In genomic region chr4:76426272-76426671, GRCh38 we compare ENCODE assay signal across 15 cellular contexts. TPM values are rescaled to one million over a fixed set of nuclear protein-coding genes. Genes with fewer than 3 reads are reported as not detected.
DNase-seq lines count a peak whose midpoint lies in the region; ATAC-seq and TF ChIP-seq lines count a peak whose summit lies in the region.
"Had no signal": no experiment of that assay in that cellular context is flagged by ENCODE, and none has a peak within 500 bp of the region (broad histone marks: within the 10 kb centered on the region; RNA-seq: fewer than 3 reads in every experiment).

No MANE protein-coding gene starts in this region.

- no peak overlapping the region for H3K4me2 ChIP-seq in Loucy (ENCODE audit: low read depth, low read length, poor library complexity, severe bottlenecking)

- H3K79me2 ChIP-seq in Loucy (ENCODE audit: insufficient read depth, low read length): no peaks in the 10 kb centered on the region

- H3K9me3 ChIP-seq in Loucy (ENCODE audit: insufficient read depth, low read depth, low read length): no peaks in the 10 kb centered on the region

- H3F3A ChIP-seq in Loucy (ENCODE audit: low read depth): no peaks in the 10 kb centered on the region

- H2AFZ ChIP-seq in Loucy (ENCODE audit: low read length): 0 out of 2 replicates have a peak overlapping the region, but pooled peaks have one; percentile 28

- no peaks in the 10 kb centered on the region for H3K36me3 Mint-ChIP-seq in osteocyte (ENCODE audit: unreplicated experiment)

- H3K27me3 Mint-ChIP-seq in osteocyte (ENCODE audit: unreplicated experiment): peaks cover 11% of the 10 kb centered on the region

- no peaks in the 10 kb centered on the region for H3K4me1 ChIP-seq in Loucy (ENCODE audit: insufficient read depth, low read length, poor library complexity, severe bottlenecking)

- TF ChIP-seq CTCF in Loucy (conservative IDR thresholded peaks at IDR 0.05; ENCODE audit: low read length): no peak
- TF ChIP-seq CTCF in epithelial cell of proximal tubule (conservative IDR thresholded peaks at IDR 0.05; ENCODE audit: low read depth, low read length): peak; percentile 59
- TF ChIP-seq CTCF in osteocyte (IDR thresholded peaks at IDR 0.05): peak; percentile 35

- H3K4me3 Mint-ChIP-seq in osteocyte (ENCODE audit: unreplicated experiment): no peak overlapping the region
- H3K4me3 Mint-ChIP-seq: activated CD8-positive, alpha-beta T cell treated with anti-CD3 and anti-CD28 coated beads, Interleukin-2, amount 10 ng/mL, durations not matched to agents 7 days and 5 days had no signal

- no peak overlapping the region for H3K4me3 ChIP-seq in Loucy (ENCODE audit: low read length, poor library complexity, severe bottlenecking)
- H3K4me3 ChIP-seq in epithelial cell of proximal tubule (ENCODE audit: low read depth, low read length): no peak overlapping the region

- DNase-seq in NCI-H1417 (lab: John Stamatoyannopoulos, UW) (peak in 2 of 3 experiments; percentile 11 to 36), NCI-H1417 treated with DMSO at 0.1 percent for 48 hours (lab: John Stamatoyannopoulos, UW) (no peak), epithelial cell of proximal tubule (ENCODE audit: low read depth) (no peak), osteocyte (ENCODE audit: extremely low spot score, unreplicated experiment) (no peak)
- DNase-seq: activated CD8-positive, alpha-beta T cell treated with anti-CD3 and anti-CD28 coated beads, Interleukin-2, amount 10 ng/mL, durations not matched to agents 7 days and 5 days; activated gamma-delta T cell; COR-L47; NCI-H187; occipital lobe; SHP77 treated with DMSO at 0.1 percent for 48 hours had no signal

- no peaks in the 10 kb centered on the region for H3K4me1 Mint-ChIP-seq in osteocyte (ENCODE audit: unreplicated experiment)

- H4K20me1 ChIP-seq in Loucy (ENCODE audit: insufficient read depth, low read length, poor library complexity, severe bottlenecking): no peaks in the 10 kb centered on the region

- no peaks in the 10 kb centered on the region for H3K9me2 ChIP-seq in Loucy (replicated peaks; ENCODE audit: low read depth, low read length)

- no peak overlapping the region for H3K27ac Mint-ChIP-seq in osteocyte (ENCODE audit: unreplicated experiment)
- H3K27ac Mint-ChIP-seq: activated CD8-positive, alpha-beta T cell treated with anti-CD3 and anti-CD28 coated beads, Interleukin-2, amount 10 ng/mL, durations not matched to agents 7 days and 5 days had no signal

- no peak overlapping the region for H3K9ac ChIP-seq in Loucy (ENCODE audit: low read depth, low read length, poor library complexity, severe bottlenecking)

- ATAC-seq in HG02938 (IDR thresholded peaks at IDR 0.05; ENCODE audit: unreplicated experiment): no peak
- no peak for ATAC-seq in HG02981 (IDR thresholded peaks at IDR 0.05; ENCODE audit: unreplicated experiment)
- ATAC-seq in GM21786 (IDR thresholded peaks at IDR 0.05; ENCODE audit: unreplicated experiment): no peak
- ATAC-seq: activated CD8-positive, alpha-beta T cell treated with anti-CD3 and anti-CD28 coated beads, Interleukin-2, amount 10 ng/mL, durations not matched to agents 7 days and 5 days had no signal

- H3K36me3 ChIP-seq in Loucy (ENCODE audit: insufficient read depth, low read length): no peaks in the 10 kb centered on the region

- no peaks in the 10 kb centered on the region for H3K27me3 ChIP-seq in Loucy (ENCODE audit: insufficient read depth, low read length, poor library complexity, severe bottlenecking)

- H3K9me3 Mint-ChIP-seq in osteocyte (ENCODE audit: unreplicated experiment): no peaks in the 10 kb centered on the region

RNA-seq across cellular contexts. Expression of gene CCDC158, which starts 5.3 kb away (rescaled TPM):
- 0.17 TPM in 1 of 2 replicates, not detected in the other for total RNA-seq in epithelial cell of proximal tubule
- total RNA-seq in osteocyte: not detected in 2 replicates
- total RNA-seq: activated CD8-positive, alpha-beta T cell treated with anti-CD3 and anti-CD28 coated beads, Interleukin-2, amount 10 ng/mL, durations not matched to agents 7 days and 5 days; astrocyte had no signal

RNA-seq across cellular contexts. Expression of gene SHROOM3, which starts 8.8 kb away (rescaled TPM):
- total RNA-seq in epithelial cell of proximal tubule (44.0 and 109 TPM in 2 replicates), osteocyte (3.8 and 4.8 TPM in 2 replicates)
- total RNA-seq: activated CD8-positive, alpha-beta T cell treated with anti-CD3 and anti-CD28 coated beads, Interleukin-2, amount 10 ng/mL, durations not matched to agents 7 days and 5 days had no signal

Comparison
In these comparisons a context has a peak if more than half of its experiments do, and no peak if none do; other contexts are left out.
1. DNase-seq: peak in NCI-H1417 (2 of 3); none in NCI-H1417 treated with DMSO at 0.1 percent for 48 hours (single experiment), epithelial cell of proximal tubule (single experiment) and osteocyte (single experiment).